ENCODE assay signal across 14 cellular contexts in genomic region chr11:122007611-122008071, GRCh38.
DNase-seq lines count a peak whose midpoint lies in the region; ATAC-seq and TF ChIP-seq lines count a peak whose summit lies in the region.
"Had no signal": no experiment of that assay in that cellular context is flagged by ENCODE, and none has a peak within 500 bp of the region (broad histone marks: within the 10 kb centered on the region; RNA-seq: fewer than 3 reads in every experiment).

No MANE protein-coding gene starts in this region.

- H3K4me1 ChIP-seq in OCI-LY3 (ENCODE audit: low read length) (peaks cover 8% of the 10 kb centered on the region; the same call in 1 of the 2 replicates), esophagus muscularis mucosa (peaks cover 0 to 12% (median 11%) of the 10 kb centered on the region in 4 donors), smooth muscle cell (ENCODE audit: low read depth) (no peaks in the 10 kb centered on the region)
- H3K4me1 ChIP-seq: vagina had no signal

- H3K36me3 ChIP-seq in OCI-LY3 (replicated peaks; ENCODE audit: low read depth, low read length) (no peaks in the 10 kb centered on the region), esophagus muscularis mucosa (no peaks in the 10 kb centered on the region), smooth muscle cell (ENCODE audit: low read depth) (no peaks in the 10 kb centered on the region)
- H3K36me3 ChIP-seq: vagina had no signal

- TF ChIP-seq CTCF in AG04450 (IDR thresholded peaks at IDR 0.05; ENCODE audit: low read depth, low read length) (no peak), OCI-LY3 (IDR thresholded peaks at IDR 0.05; ENCODE audit: low read depth, low read length) (no peak), esophagus muscularis mucosa (IDR thresholded peaks at IDR 0.05) (no peak), smooth muscle cell (IDR thresholded peaks at IDR 0.05; ENCODE audit: borderline replicate concordance, insufficient read depth, poor library complexity, severe bottlenecking) (no peak)

- H3K4me3 ChIP-seq in AG04450 (ENCODE audit: low read depth, low read length) (no peak overlapping the region), OCI-LY3 (ENCODE audit: low read length) (no peak overlapping the region), esophagus muscularis mucosa (no peak overlapping the region), smooth muscle cell (no peak overlapping the region)
- H3K4me3 ChIP-seq: vagina had no signal

- H3K27ac ChIP-seq in AG04450 (ENCODE audit: low read depth, low read length) (peak overlapping the region; percentile 47), OCI-LY3 (ENCODE audit: low read length) (no peak overlapping the region), esophagus muscularis mucosa (replicated peaks in 1 of 4) (peak overlapping the region; percentile 17 to 39 (median 28)), smooth muscle cell (ENCODE audit: low read depth) (no peak overlapping the region)
- H3K27ac ChIP-seq: vagina had no signal

- TF ChIP-seq POLR2A in esophagus muscularis mucosa (IDR thresholded peaks at IDR 0.05; ENCODE audit: low read depth) = no peak

- H3K27me3 ChIP-seq in AG04450 (ENCODE audit: control insufficient read depth, insufficient read depth, low read length) = no peaks in the 10 kb centered on the region
- H3K27me3 ChIP-seq in OCI-LY3 (ENCODE audit: low read depth, low read length) = no peaks in the 10 kb centered on the region
- no peaks in the 10 kb centered on the region for H3K27me3 ChIP-seq in esophagus muscularis mucosa
- H3K27me3 ChIP-seq in smooth muscle cell (ENCODE audit: low read depth) = no peaks in the 10 kb centered on the region
- H3K27me3 ChIP-seq: vagina had no signal

- DNase-seq in AG04450 (ENCODE audit: low read depth, low spot score) (no peak), esophagus muscularis mucosa (ENCODE audit: extremely low spot score) (no peak), mucosa of gallbladder (ENCODE audit: low spot score) (peak; percentile 12), smooth muscle cell (lab: John Stamatoyannopoulos, UW; ENCODE audit: unreplicated experiment) (no peak), DMS153 (lab: John Stamatoyannopoulos, UW) (no peak), dermis blood vessel endothelial cell (no peak)
- DNase-seq: activated CD8-positive, alpha-beta T cell treated with anti-CD3 and anti-CD28 coated beads, Interleukin-2, amount 10 ng/mL, durations not matched to agents 7 days and 5 days; activated naive CD4-positive, alpha-beta T cell treated with anti-CD3 and anti-CD28 coated beads for 36 hours; GDM1; NCI-H1694; T-helper 1 cell had no signal

- POLR2A ChIA-PET in AG04450 (lab: Yijun Ruan, JAX) = no interaction called here

- WGBS in esophagus muscularis mucosa = 12% methylated on average over 4 of the region's 4 CpGs
- WGBS in smooth muscle cell (ENCODE audit: low lambda C conversion rate) = 91% methylated on average over 4 of the region's 4 CpGs

- H3K4me2 ChIP-seq in OCI-LY3 (ENCODE audit: low read length) (peak overlapping the region; percentile 6; the same call in 1 of the 2 replicates), smooth muscle cell (no peak overlapping the region)

- ATAC-seq in GM21576 (IDR thresholded peaks at IDR 0.05; ENCODE audit: unreplicated experiment) = no peak
- ATAC-seq: activated CD8-positive, alpha-beta T cell treated with anti-CD3 and anti-CD28 coated beads, Interleukin-2, amount 10 ng/mL, durations not matched to agents 7 days and 5 days had no signal

- H3K79me2 ChIP-seq in OCI-LY3 (ENCODE audit: low read length) (no peaks in the 10 kb centered on the region), smooth muscle cell (ENCODE audit: low read depth) (no peaks in the 10 kb centered on the region)

- H3F3A ChIP-seq in smooth muscle cell (ENCODE audit: low read depth) = no peaks in the 10 kb centered on the region

- no peak for TF ChIP-seq EP300 in esophagus muscularis mucosa (IDR thresholded peaks at IDR 0.05)

- intact Hi-C loops in esophagus muscularis mucosa (cut with DNase I) = no loop called here

- H3K9ac ChIP-seq in OCI-LY3 (ENCODE audit: low read length) (no peak overlapping the region), smooth muscle cell (ENCODE audit: low read depth) (no peak overlapping the region)

- CTCF ChIA-PET in AG04450 (lab: Charles Lee) = no interaction called here

- no peaks in the 10 kb centered on the region for H4K20me1 ChIP-seq in OCI-LY3 (ENCODE audit: insufficient read depth, low read length)
- no peaks in the 10 kb centered on the region for H4K20me1 ChIP-seq in smooth muscle cell (ENCODE audit: low read depth)

- no peaks in the 10 kb centered on the region for H3K9me3 ChIP-seq in AG04450 (ENCODE audit: control insufficient read depth, insufficient read depth, low read length)
- H3K9me3 ChIP-seq in OCI-LY3 (ENCODE audit: insufficient read depth, low read length) = no peaks in the 10 kb centered on the region
- no peaks in the 10 kb centered on the region for H3K9me3 ChIP-seq in esophagus muscularis mucosa
- no peaks in the 10 kb centered on the region for H3K9me3 ChIP-seq in smooth muscle cell (replicated peaks; ENCODE audit: low read depth)
- H3K9me3 ChIP-seq: vagina had no signal

- no peak overlapping the region; the same call in 1 of the 2 replicates for H2AFZ ChIP-seq in OCI-LY3 (ENCODE audit: low read depth, low read length)
- H2AFZ ChIP-seq in smooth muscle cell (ENCODE audit: low read depth) = no peak overlapping the region

Comparison
In these comparisons a context has a peak if more than half of its experiments do, and no peak if none do; other contexts are left out.
1. H3K27ac ChIP-seq: peak in AG04450 (single experiment) and esophagus muscularis mucosa (4 of 4); none in OCI-LY3 (single experiment) and smooth muscle cell (single experiment).